Comparison of ENCODE assay signal across 1 cellular context in the genomic region with DNA sequence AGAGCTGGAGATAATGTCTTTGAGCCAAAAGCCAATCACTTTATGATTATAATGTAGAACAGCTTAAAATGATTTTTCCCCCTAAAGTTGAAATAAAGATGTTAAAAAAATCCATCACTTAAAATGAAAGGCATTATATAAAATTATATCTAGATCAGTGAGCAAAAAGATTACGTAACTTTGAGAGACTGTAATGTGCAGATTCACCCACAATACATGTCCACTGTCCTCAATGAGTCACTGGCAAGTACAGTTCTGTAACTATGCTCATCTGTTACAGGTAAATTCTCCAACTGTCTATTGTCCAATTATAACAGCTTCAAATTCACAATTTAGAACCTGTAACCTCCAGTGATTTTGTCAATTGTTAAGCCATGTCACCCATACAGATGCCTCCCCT.
TF ChIP-seq lines count a peak whose summit lies in the region.

No MANE protein-coding gene starts in this region.

TF ChIP-seq in K562, 482 proteins besides CTCF, POLR2A, EP300 and RAD21:
- TF ChIP-seq ZNF232 (CRISPR knock-in tag; IDR thresholded peaks at IDR 0.05) (no peak), CEBPB (tag; IDR thresholded peaks at IDR 0.05) (peak; percentile 78), CEBPG (CRISPR knock-in tag; IDR thresholded peaks at IDR 0.05) (no peak), CEBPG (tag; conservative IDR thresholded peaks at IDR 0.05 in 1 of 2, IDR thresholded peaks at IDR 0.05 in 1 of 2) (peak; percentile 56 to 68; a peak in 3 of 4 replicates)
